6 cellular contexts compared by ENCODE assay signal in genomic region chr12:6549379-6550151, GRCh38. TPM values are rescaled to one million over a fixed set of nuclear protein-coding genes. Genes with fewer than 3 reads are reported as not detected.
DNase-seq lines count a peak whose midpoint lies in the region; ATAC-seq, FAIRE-seq and TF ChIP-seq lines count a peak whose summit lies in the region.

No MANE protein-coding gene starts in this region.

- WGBS in liver, result 94% methylated on average over 25 of the region's 25 CpGs
- 95% methylated on average over 13 of the region's 25 CpGs for WGBS in HepG2 (ENCODE audit: low lambda C conversion rate)

- CTCF ChIA-PET in HepG2 (lab: Yijun Ruan, JAX; ENCODE audit: low intra/inter-chr PET ratio, low total read pairs), result no interaction called here

- in situ Hi-C loops in HepG2 (cut with HindIII; ENCODE audit: extremely low pct_ligation_motif_present, low pct_unique_long_range_greater_than_20kb), result no loop called here
- in situ Hi-C loops in HAP-1 (cut with MboI; ENCODE audit: low sequenced_read_pairs), result no loop called here

- no peak overlapping the region for H3K4me2 ChIP-seq in HepG2 (ENCODE audit: low read depth, low read length)

- no peak for ATAC-seq in HepG2
- no peak for ATAC-seq in GM21423 (IDR thresholded peaks at IDR 0.05; ENCODE audit: unreplicated experiment)

- H3K4me1 ChIP-seq in liver (ENCODE audit: control insufficient read depth in 4 of 4, insufficient read depth in 4 of 4, low read length in 3 of 4) (peaks cover 0 to 31% (median 20%) of the 10 kb centered on the region in 4 donors), HepG2 (ENCODE audit: insufficient read depth, low read length) (peaks cover 32% of the 10 kb centered on the region), mononuclear cell (ENCODE audit: insufficient read depth, low read length) (peaks cover 71% of the 10 kb centered on the region), HAP-1 (peaks cover 6% of the 10 kb centered on the region)

- DNase-seq in HepG2 (ENCODE audit: low spot score) (no peak), frontal cortex (ENCODE audit: low spot score in 2 of 2) (no peak), HAP-1 (ENCODE audit: low spot score in 2 of 2) (no peak)

- 0 out of 2 replicates have a peak, but pooled peaks cover 4% of the 10 kb centered on the region for H4K20me1 ChIP-seq in HepG2 (ENCODE audit: insufficient read depth, low read length)

- H3K9me3 ChIP-seq in liver (ENCODE audit: control insufficient read depth in 4 of 4, low read length in 3 of 4), result no peaks in the 10 kb centered on the region
- H3K9me3 ChIP-seq in HepG2 (ENCODE audit: low read length), result no peaks in the 10 kb centered on the region
- no peaks in the 10 kb centered on the region for H3K9me3 ChIP-seq in mononuclear cell (ENCODE audit: low read depth, low read length)
- no peaks in the 10 kb centered on the region for H3K9me3 ChIP-seq in HAP-1

- BruUV-seq in HepG2 (replicated peaks; lab: Mats Ljungman, UMichigan), result no TSS peak

- H3K9ac ChIP-seq in liver (ENCODE audit: low read depth in 1 of 2, low read length in 2 of 2) (no peak overlapping the region), HepG2 (ENCODE audit: insufficient read depth, low read depth, low read length) (no peak overlapping the region)

- H3K36me3 ChIP-seq in liver (ENCODE audit: control insufficient read depth in 4 of 4, insufficient read depth in 3 of 4, low read depth in 1 of 4, low read length in 3 of 4) (peaks cover 3 to 25% (median 19%) of the 10 kb centered on the region in 4 donors), HepG2 (replicated peaks in 1 of 2; ENCODE audit: control insufficient read depth in 1 of 2, insufficient read depth in 2 of 2, low read length in 2 of 2) (peaks cover 23 to 59% of the 10 kb centered on the region in 2 experiments), HAP-1 (replicated peaks) (peaks cover 70% of the 10 kb centered on the region)

- no peak overlapping the region for H3K4me3 ChIP-seq in liver (ENCODE audit: low read depth in 1 of 3, low read length in 3 of 3)
- no peak overlapping the region for H3K4me3 ChIP-seq in HepG2 (replicated peaks in 1 of 3; ENCODE audit: insufficient read depth in 1 of 3, low read depth in 2 of 3, low read length in 3 of 3)
- H3K4me3 ChIP-seq in mononuclear cell (ENCODE audit: low read length), result peak overlapping the region; percentile 18
- H3K4me3 ChIP-seq in HAP-1, result no peak overlapping the region

- POLR2A ChIA-PET in HepG2 (lab: Yijun Ruan, JAX), result interaction anchor here (9.6 kb wide), 1 partner anchor 9 kb away, joined by 108 read pairs; no protein-coding TSS in a partner anchor

- H3K27ac ChIP-seq in liver (ENCODE audit: low read depth in 1 of 2, low read length in 2 of 2), result peak overlapping the region; percentile 21 to 58
- no peak overlapping the region for H3K27ac ChIP-seq in HepG2 (ENCODE audit: extremely low read length, insufficient read depth, low read length)

- TF ChIP-seq RAD21 in liver (IDR thresholded peaks at IDR 0.05) (no peak), HepG2 (CRISPR knock-in tag; IDR thresholded peaks at IDR 0.05) (no peak)

- H3K79me2 ChIP-seq in HepG2 (ENCODE audit: insufficient read depth, low read length), result peaks cover 35% of the 10 kb centered on the region

- TF ChIP-seq POLR2A in HepG2 (IDR thresholded peaks at IDR 0.05; ENCODE audit: insufficient read depth in 1 of 2, low read depth in 2 of 2, low read length in 2 of 2), result no peak

- FAIRE-seq in HepG2 (lab: Jason Lieb, UNC), result no peak
- FAIRE-seq in frontal cortex (lab: Jason Lieb, UNC), result no peak

- intact Hi-C loops in HepG2 (cut with micrococcal nuclease; ENCODE audit: unreplicated experiment), result loop anchor here (5.0 kb wide), 1 partner anchor 148 kb away; no protein-coding TSS in a partner anchor

- TF ChIP-seq EP300 in HepG2 (IDR thresholded peaks at IDR 0.05; ENCODE audit: low read depth in 2 of 2, low read length in 2 of 2) (no peak), HepG2 (CRISPR knock-in tag; IDR thresholded peaks at IDR 0.05; ENCODE audit: borderline replicate concordance) (no peak)

- H3K27me3 ChIP-seq in liver (ENCODE audit: control insufficient read depth in 4 of 4, insufficient read depth in 4 of 4, low read length in 3 of 4) (no peaks in the 10 kb centered on the region), HepG2 (ENCODE audit: control insufficient read depth in 1 of 2, insufficient read depth in 2 of 2, low read length in 2 of 2) (no peaks in the 10 kb centered on the region; a peak in 1 of 5 replicates), mononuclear cell (ENCODE audit: insufficient read depth, low read length) (no peaks in the 10 kb centered on the region), HAP-1 (ENCODE audit: low read depth) (no peaks in the 10 kb centered on the region)

- no peak for TF ChIP-seq CTCF in liver (IDR thresholded peaks at IDR 0.05; ENCODE audit: low read depth, low read length, missing input control)
- no peak for TF ChIP-seq CTCF in HepG2 (CRISPR knock-in tag; IDR thresholded peaks at IDR 0.05)

- H2AFZ ChIP-seq in HepG2 (ENCODE audit: low read length), result no peak overlapping the region

RNA-seq across cellular contexts. Expression of gene IFFO1, which starts 6.3 kb away (rescaled TPM):
- total RNA-seq in liver, result 1 to 10 TPM; 4.8 to 5.9 TPM
- 1 to 10 TPM; 5.9 to 7.6 TPM for polyA plus RNA-seq in liver
- total RNA-seq in HepG2 (2016; rRNA removed; fragmentation: Illumina TruSeq; extraction: Trizol), result 7.0 and 12.8 TPM in 2 replicates
- 2.3 and 2.6 TPM in 2 replicates for total RNA-seq in HepG2 (2016; cell fraction: cytosol; rRNA removed; fragmentation: Illumina TruSeq; extraction: Trizol; ENCODE audit: low read depth)
- 6.1 and 12.5 TPM in 2 replicates for total RNA-seq in HepG2 (2016; cell fraction: insoluble cytoplasmic fraction; rRNA removed; fragmentation: Illumina TruSeq; extraction: Trizol)
- 4.1 and 5.9 TPM in 2 replicates for total RNA-seq in HepG2 (2016; cell fraction: membrane; rRNA removed; fragmentation: Illumina TruSeq; extraction: Trizol)
- total RNA-seq in HepG2 (2016; cell fraction: nucleus; rRNA removed; fragmentation: Illumina TruSeq; extraction: Trizol), result 13.7 and 16.1 TPM in 2 replicates
- polyA plus RNA-seq in HepG2 (2011; rRNA removed), result 14.6 and 18.3 TPM in 2 replicates
- polyA plus RNA-seq in HepG2 (2011; cell fraction: cytosol; rRNA removed), result 7.8 and 9.6 TPM in 2 replicates
- polyA plus RNA-seq in HepG2 (2011; cell fraction: nucleus; rRNA removed), result 132 TPM in 2 replicates
- 8.0 and 11.7 TPM in 2 replicates for polyA plus RNA-seq in HepG2 (2012)
- 1.9 TPM in 2 replicates for polyA plus RNA-seq in HepG2 (2016; cell fraction: cytosol; fragmentation: Illumina TruSeq; extraction: Trizol; ENCODE audit: low read depth)
- 6.6 and 8.2 TPM in 2 replicates for polyA plus RNA-seq in HepG2 (2016; cell fraction: insoluble cytoplasmic fraction; fragmentation: Illumina TruSeq; extraction: Trizol; ENCODE audit: low read depth)
- 3.2 and 3.5 TPM in 2 replicates for polyA plus RNA-seq in HepG2 (2016; cell fraction: membrane; fragmentation: Illumina TruSeq; extraction: Trizol; ENCODE audit: low read depth)
- polyA plus RNA-seq in HepG2 (2016; cell fraction: nucleus; fragmentation: Illumina TruSeq; extraction: Trizol; ENCODE audit: insufficient read depth, low read depth), result 54.2 and 55.8 TPM in 2 replicates
- 0.61 and 11.8 TPM in 2 replicates for polyA minus RNA-seq in HepG2 (2011; rRNA and poly(A)+ RNA removed; ENCODE audit: low replicate concordance)
- 2.9 and 3.4 TPM in 2 replicates for polyA minus RNA-seq in HepG2 (2011; cell fraction: cytosol; rRNA and poly(A)+ RNA removed)
- polyA minus RNA-seq in HepG2 (2011; cell fraction: nucleus; rRNA and poly(A)+ RNA removed), result 12.5 and 14.4 TPM in 2 replicates
- 8.0 TPM for total RNA-seq in mononuclear cell
- 4.9 TPM for total RNA-seq in frontal cortex

RNA-seq across cellular contexts. Expression of gene GAPDH, which starts 15.2 kb away (rescaled TPM):
- total RNA-seq in liver, result 1,000 to 10,000 TPM; 1,234 to 1,389 TPM
- 1,000 to 10,000 TPM; 1,299 to 2,082 TPM for polyA plus RNA-seq in liver
- total RNA-seq in HepG2 (2016; rRNA removed; fragmentation: Illumina TruSeq; extraction: Trizol), result 3,038 and 4,052 TPM in 2 replicates
- total RNA-seq in HepG2 (2016; cell fraction: cytosol; rRNA removed; fragmentation: Illumina TruSeq; extraction: Trizol; ENCODE audit: low read depth), result 4,250 and 4,349 TPM in 2 replicates
- 3,016 and 4,088 TPM in 2 replicates for total RNA-seq in HepG2 (2016; cell fraction: insoluble cytoplasmic fraction; rRNA removed; fragmentation: Illumina TruSeq; extraction: Trizol)
- total RNA-seq in HepG2 (2016; cell fraction: membrane; rRNA removed; fragmentation: Illumina TruSeq; extraction: Trizol), result 3,384 and 3,615 TPM in 2 replicates
- total RNA-seq in HepG2 (2016; cell fraction: nucleus; rRNA removed; fragmentation: Illumina TruSeq; extraction: Trizol), result 1,080 and 1,144 TPM in 2 replicates
- polyA plus RNA-seq in HepG2 (2011; rRNA removed), result 12,395 and 12,722 TPM in 2 replicates
- 13,143 and 20,886 TPM in 2 replicates for polyA plus RNA-seq in HepG2 (2011; cell fraction: cytosol; rRNA removed)
- polyA plus RNA-seq in HepG2 (2011; cell fraction: nucleus; rRNA removed), result 4,563 and 5,385 TPM in 2 replicates
- polyA plus RNA-seq in HepG2 (2012), result 4,491 and 5,608 TPM in 2 replicates
- polyA plus RNA-seq in HepG2 (2016; cell fraction: cytosol; fragmentation: Illumina TruSeq; extraction: Trizol; ENCODE audit: low read depth), result 5,853 and 5,973 TPM in 2 replicates
- polyA plus RNA-seq in HepG2 (2016; cell fraction: insoluble cytoplasmic fraction; fragmentation: Illumina TruSeq; extraction: Trizol; ENCODE audit: low read depth), result 5,263 and 5,331 TPM in 2 replicates
- 4,187 and 4,205 TPM in 2 replicates for polyA plus RNA-seq in HepG2 (2016; cell fraction: membrane; fragmentation: Illumina TruSeq; extraction: Trizol; ENCODE audit: low read depth)
- polyA plus RNA-seq in HepG2 (2016; cell fraction: nucleus; fragmentation: Illumina TruSeq; extraction: Trizol; ENCODE audit: insufficient read depth, low read depth), result 2,003 and 2,068 TPM in 2 replicates
- polyA minus RNA-seq in HepG2 (2011; rRNA and poly(A)+ RNA removed; ENCODE audit: low replicate concordance), result 14,131 and 14,841 TPM in 2 replicates
- 5,645 and 5,680 TPM in 2 replicates for polyA minus RNA-seq in HepG2 (2011; cell fraction: cytosol; rRNA and poly(A)+ RNA removed)
- polyA minus RNA-seq in HepG2 (2011; cell fraction: nucleus; rRNA and poly(A)+ RNA removed), result 1,044 and 1,523 TPM in 2 replicates
- total RNA-seq in mononuclear cell, result 2,093 TPM
- 1,793 TPM for total RNA-seq in frontal cortex

RNA-seq across cellular contexts. Expression of gene NOP2, which starts 18.5 kb away (rescaled TPM):
- total RNA-seq in liver, result 10 to 100 TPM in 1 of 2 donors, 1 to 10 TPM in 1; 4.8 to 22.3 TPM
- 10 to 100 TPM; 12.5 to 15.6 TPM for polyA plus RNA-seq in liver
- total RNA-seq in HepG2 (2016; rRNA removed; fragmentation: Illumina TruSeq; extraction: Trizol), result 50.0 and 56.7 TPM in 2 replicates
- total RNA-seq in HepG2 (2016; cell fraction: cytosol; rRNA removed; fragmentation: Illumina TruSeq; extraction: Trizol; ENCODE audit: low read depth), result 12.9 and 15.9 TPM in 2 replicates
- total RNA-seq in HepG2 (2016; cell fraction: insoluble cytoplasmic fraction; rRNA removed; fragmentation: Illumina TruSeq; extraction: Trizol), result 47.8 and 60.1 TPM in 2 replicates
- 14.5 and 16.3 TPM in 2 replicates for total RNA-seq in HepG2 (2016; cell fraction: membrane; rRNA removed; fragmentation: Illumina TruSeq; extraction: Trizol)
- total RNA-seq in HepG2 (2016; cell fraction: nucleus; rRNA removed; fragmentation: Illumina TruSeq; extraction: Trizol), result 58.7 and 75.9 TPM in 2 replicates
- polyA plus RNA-seq in HepG2 (2011; rRNA removed), result 47.3 and 52.9 TPM in 2 replicates
- polyA plus RNA-seq in HepG2 (2011; cell fraction: cytosol; rRNA removed), result 23.1 and 25.0 TPM in 2 replicates
- polyA plus RNA-seq in HepG2 (2011; cell fraction: nucleus; rRNA removed), result 189 and 191 TPM in 2 replicates
- polyA plus RNA-seq in HepG2 (2012), result 39.3 and 51.1 TPM in 2 replicates
- 5.0 and 5.2 TPM in 2 replicates for polyA plus RNA-seq in HepG2 (2016; cell fraction: cytosol; fragmentation: Illumina TruSeq; extraction: Trizol; ENCODE audit: low read depth)
- 58.8 and 61.3 TPM in 2 replicates for polyA plus RNA-seq in HepG2 (2016; cell fraction: insoluble cytoplasmic fraction; fragmentation: Illumina TruSeq; extraction: Trizol; ENCODE audit: low read depth)
- 8.6 and 9.0 TPM in 2 replicates for polyA plus RNA-seq in HepG2 (2016; cell fraction: membrane; fragmentation: Illumina TruSeq; extraction: Trizol; ENCODE audit: low read depth)
- 230 and 250 TPM in 2 replicates for polyA plus RNA-seq in HepG2 (2016; cell fraction: nucleus; fragmentation: Illumina TruSeq; extraction: Trizol; ENCODE audit: insufficient read depth, low read depth)
- polyA minus RNA-seq in HepG2 (2011; rRNA and poly(A)+ RNA removed; ENCODE audit: low replicate concordance), result 70.3 and 126 TPM in 2 replicates
- polyA minus RNA-seq in HepG2 (2011; cell fraction: cytosol; rRNA and poly(A)+ RNA removed), result 17.4 and 20.0 TPM in 2 replicates
- polyA minus RNA-seq in HepG2 (2011; cell fraction: nucleus; rRNA and poly(A)+ RNA removed), result 63.5 and 67.9 TPM in 2 replicates
- 44.2 TPM for total RNA-seq in mononuclear cell
- total RNA-seq in frontal cortex, result 9.4 TPM

RNA-seq across cellular contexts. Expression of gene NCAPD2, which starts 55.7 kb away (rescaled TPM):
- total RNA-seq in liver (10 to 100 TPM in 1 of 2 donors, 1 to 10 TPM in 1; 10.0 to 55.1 TPM), HepG2 (2016; rRNA removed; fragmentation: Illumina TruSeq; extraction: Trizol) (65.6 and 100 TPM in 2 replicates), mononuclear cell (7.5 TPM), frontal cortex (9.4 TPM)
- polyA plus RNA-seq in liver (1 to 10 TPM; 2.0 to 4.9 TPM), HepG2 (2011; rRNA removed) (42.8 and 51.1 TPM in 2 replicates)
- 7.2 and 7.6 TPM in 2 replicates for total RNA-seq in HepG2 (2016; cell fraction: cytosol; rRNA removed; fragmentation: Illumina TruSeq; extraction: Trizol; ENCODE audit: low read depth)
- total RNA-seq in HepG2 (2016; cell fraction: insoluble cytoplasmic fraction; rRNA removed; fragmentation: Illumina TruSeq; extraction: Trizol), result 68.5 and 86.5 TPM in 2 replicates
- total RNA-seq in HepG2 (2016; cell fraction: membrane; rRNA removed; fragmentation: Illumina TruSeq; extraction: Trizol), result 25.1 and 25.2 TPM in 2 replicates
- 57.8 and 60.8 TPM in 2 replicates for total RNA-seq in HepG2 (2016; cell fraction: nucleus; rRNA removed; fragmentation: Illumina TruSeq; extraction: Trizol)
- polyA plus RNA-seq in HepG2 (2011; cell fraction: cytosol; rRNA removed), result 32.2 and 41.0 TPM in 2 replicates
- 46.7 and 50.4 TPM in 2 replicates for polyA plus RNA-seq in HepG2 (2011; cell fraction: nucleus; rRNA removed)
- 31.0 and 53.6 TPM in 2 replicates for polyA plus RNA-seq in HepG2 (2012)
- 3.4 and 4.5 TPM in 2 replicates for polyA plus RNA-seq in HepG2 (2016; cell fraction: cytosol; fragmentation: Illumina TruSeq; extraction: Trizol; ENCODE audit: low read depth)
- 56.7 and 71.7 TPM in 2 replicates for polyA plus RNA-seq in HepG2 (2016; cell fraction: insoluble cytoplasmic fraction; fragmentation: Illumina TruSeq; extraction: Trizol; ENCODE audit: low read depth)
- 12.3 and 13.7 TPM in 2 replicates for polyA plus RNA-seq in HepG2 (2016; cell fraction: membrane; fragmentation: Illumina TruSeq; extraction: Trizol; ENCODE audit: low read depth)
- 73.7 and 78.3 TPM in 2 replicates for polyA plus RNA-seq in HepG2 (2016; cell fraction: nucleus; fragmentation: Illumina TruSeq; extraction: Trizol; ENCODE audit: insufficient read depth, low read depth)
- 92.8 and 252 TPM in 2 replicates for polyA minus RNA-seq in HepG2 (2011; rRNA and poly(A)+ RNA removed; ENCODE audit: low replicate concordance)
- 51.6 and 71.6 TPM in 2 replicates for polyA minus RNA-seq in HepG2 (2011; cell fraction: cytosol; rRNA and poly(A)+ RNA removed)
- polyA minus RNA-seq in HepG2 (2011; cell fraction: nucleus; rRNA and poly(A)+ RNA removed), result 62.8 and 68.9 TPM in 2 replicates

RNA-seq across cellular contexts. Expression of gene MRPL51, which starts 56.5 kb away (rescaled TPM):
- total RNA-seq in liver (10 to 100 TPM; 37.6 to 38.6 TPM), HepG2 (2016; rRNA removed; fragmentation: Illumina TruSeq; extraction: Trizol) (278 and 343 TPM in 2 replicates), mononuclear cell (14.7 TPM), frontal cortex (27.3 TPM)
- polyA plus RNA-seq in liver (100 to 1,000 TPM in 1 of 2 donors, 10 to 100 TPM in 1; 57.4 to 163 TPM), HepG2 (2011; rRNA removed) (52.5 and 64.8 TPM in 2 replicates)
- 189 and 218 TPM in 2 replicates for total RNA-seq in HepG2 (2016; cell fraction: cytosol; rRNA removed; fragmentation: Illumina TruSeq; extraction: Trizol; ENCODE audit: low read depth)
- 286 and 361 TPM in 2 replicates for total RNA-seq in HepG2 (2016; cell fraction: insoluble cytoplasmic fraction; rRNA removed; fragmentation: Illumina TruSeq; extraction: Trizol)
- total RNA-seq in HepG2 (2016; cell fraction: membrane; rRNA removed; fragmentation: Illumina TruSeq; extraction: Trizol), result 199 and 207 TPM in 2 replicates
- total RNA-seq in HepG2 (2016; cell fraction: nucleus; rRNA removed; fragmentation: Illumina TruSeq; extraction: Trizol), result 80.6 and 104 TPM in 2 replicates
- 82.5 and 89.0 TPM in 2 replicates for polyA plus RNA-seq in HepG2 (2011; cell fraction: cytosol; rRNA removed)
- polyA plus RNA-seq in HepG2 (2011; cell fraction: nucleus; rRNA removed), result 20.2 and 20.8 TPM in 2 replicates
- 128 and 181 TPM in 2 replicates for polyA plus RNA-seq in HepG2 (2012)
- 188 and 220 TPM in 2 replicates for polyA plus RNA-seq in HepG2 (2016; cell fraction: cytosol; fragmentation: Illumina TruSeq; extraction: Trizol; ENCODE audit: low read depth)
- 342 and 349 TPM in 2 replicates for polyA plus RNA-seq in HepG2 (2016; cell fraction: insoluble cytoplasmic fraction; fragmentation: Illumina TruSeq; extraction: Trizol; ENCODE audit: low read depth)
- 177 and 178 TPM in 2 replicates for polyA plus RNA-seq in HepG2 (2016; cell fraction: membrane; fragmentation: Illumina TruSeq; extraction: Trizol; ENCODE audit: low read depth)
- polyA plus RNA-seq in HepG2 (2016; cell fraction: nucleus; fragmentation: Illumina TruSeq; extraction: Trizol; ENCODE audit: insufficient read depth, low read depth), result 114 and 136 TPM in 2 replicates
- polyA minus RNA-seq in HepG2 (2011; rRNA and poly(A)+ RNA removed; ENCODE audit: low replicate concordance), result 25.3 and 67.0 TPM in 2 replicates
- 12.4 and 18.6 TPM in 2 replicates for polyA minus RNA-seq in HepG2 (2011; cell fraction: cytosol; rRNA and poly(A)+ RNA removed)
- 10.1 and 13.3 TPM in 2 replicates for polyA minus RNA-seq in HepG2 (2011; cell fraction: nucleus; rRNA and poly(A)+ RNA removed)
